ENCODE assay signal across 1 cellular context in genomic region chr3:155495387-155495786, GRCh38.
TF ChIP-seq lines count a peak whose summit lies in the region.

No MANE protein-coding gene starts in this region.

TF ChIP-seq in GM12878, 131 proteins besides CTCF, POLR2A, EP300 and RAD21 (continued from another document and continues in another):
- peak; percentile 95 for TF ChIP-seq JUNB (IDR thresholded peaks at IDR 0.05)
- TF ChIP-seq TARDBP (IDR thresholded peaks at IDR 0.05; ENCODE audit: borderline replicate concordance): no peak
- TF ChIP-seq CEBPB (IDR thresholded peaks at IDR 0.05; ENCODE audit: borderline replicate concordance in 1 of 2, low read depth in 2 of 2, low read length in 2 of 2): no peak
- TF ChIP-seq SMARCA5 (IDR thresholded peaks at IDR 0.05): no peak
- no peak for TF ChIP-seq BACH1 (IDR thresholded peaks at IDR 0.05; ENCODE audit: borderline replicate concordance)
- TF ChIP-seq, protein P1, sequence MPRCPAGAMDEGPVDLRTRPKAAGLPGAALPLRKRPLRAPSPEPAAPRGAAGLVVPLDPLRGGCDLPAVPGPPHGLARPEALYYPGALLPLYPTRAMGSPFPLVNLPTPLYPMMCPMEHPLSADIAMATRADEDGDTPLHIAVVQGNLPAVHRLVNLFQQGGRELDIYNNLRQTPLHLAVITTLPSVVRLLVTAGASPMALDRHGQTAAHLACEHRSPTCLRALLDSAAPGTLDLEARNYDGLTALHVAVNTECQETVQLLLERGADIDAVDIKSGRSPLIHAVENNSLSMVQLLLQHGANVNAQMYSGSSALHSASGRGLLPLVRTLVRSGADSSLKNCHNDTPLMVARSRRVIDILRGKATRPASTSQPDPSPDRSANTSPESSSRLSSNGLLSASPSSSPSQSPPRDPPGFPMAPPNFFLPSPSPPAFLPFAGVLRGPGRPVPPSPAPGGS (IDR thresholded peaks at IDR 0.05; ENCODE audit: borderline replicate concordance, insufficient read depth, low read depth, low read length, poor library complexity, severe bottlenecking): no peak
- TF ChIP-seq NRF1 (conservative IDR thresholded peaks at IDR 0.05; ENCODE audit: low read depth, low read length): no peak
- TF ChIP-seq POLR2AphosphoS2 (IDR thresholded peaks at IDR 0.05; ENCODE audit: low read depth, low read length): no peak
- no peak for TF ChIP-seq MTA3 (IDR thresholded peaks at IDR 0.05; ENCODE audit: borderline replicate concordance, low read length)
- TF ChIP-seq, protein P2, sequence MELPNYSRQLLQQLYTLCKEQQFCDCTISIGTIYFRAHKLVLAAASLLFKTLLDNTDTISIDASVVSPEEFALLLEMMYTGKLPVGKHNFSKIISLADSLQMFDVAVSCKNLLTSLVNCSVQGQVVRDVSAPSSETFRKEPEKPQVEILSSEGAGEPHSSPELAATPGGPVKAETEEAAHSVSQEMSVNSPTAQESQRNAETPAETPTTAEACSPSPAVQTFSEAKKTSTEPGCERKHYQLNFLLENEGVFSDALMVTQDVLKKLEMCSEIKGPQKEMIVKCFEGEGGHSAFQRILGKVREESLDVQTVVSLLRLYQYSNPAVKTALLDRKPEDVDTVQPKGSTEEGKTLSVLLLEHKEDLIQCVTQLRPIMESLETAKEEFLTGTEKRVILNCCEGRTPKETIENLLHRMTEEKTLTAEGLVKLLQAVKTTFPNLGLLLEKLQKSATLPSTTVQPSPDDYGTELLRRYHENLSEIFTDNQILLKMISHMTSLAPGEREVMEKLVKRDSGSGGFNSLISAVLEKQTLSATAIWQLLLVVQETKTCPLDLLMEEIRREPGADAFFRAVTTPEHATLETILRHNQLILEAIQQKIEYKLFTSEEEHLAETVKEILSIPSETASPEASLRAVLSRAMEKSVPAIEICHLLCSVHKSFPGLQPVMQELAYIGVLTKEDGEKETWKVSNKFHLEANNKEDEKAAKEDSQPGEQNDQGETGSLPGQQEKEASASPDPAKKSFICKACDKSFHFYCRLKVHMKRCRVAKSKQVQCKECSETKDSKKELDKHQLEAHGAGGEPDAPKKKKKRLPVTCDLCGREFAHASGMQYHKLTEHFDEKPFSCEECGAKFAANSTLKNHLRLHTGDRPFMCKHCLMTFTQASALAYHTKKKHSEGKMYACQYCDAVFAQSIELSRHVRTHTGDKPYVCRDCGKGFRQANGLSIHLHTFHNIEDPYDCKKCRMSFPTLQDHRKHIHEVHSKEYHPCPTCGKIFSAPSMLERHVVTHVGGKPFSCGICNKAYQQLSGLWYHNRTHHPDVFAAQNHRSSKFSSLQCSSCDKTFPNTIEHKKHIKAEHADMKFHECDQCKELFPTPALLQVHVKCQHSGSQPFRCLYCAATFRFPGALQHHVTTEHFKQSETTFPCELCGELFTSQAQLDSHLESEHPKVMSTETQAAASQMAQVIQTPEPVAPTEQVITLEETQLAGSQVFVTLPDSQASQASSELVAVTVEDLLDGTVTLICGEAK (IDR thresholded peaks at IDR 0.05; ENCODE audit: borderline replicate concordance): no peak
- no peak for TF ChIP-seq ZNF207 (IDR thresholded peaks at IDR 0.05; ENCODE audit: borderline replicate concordance)
- TF ChIP-seq IRF4 (IDR thresholded peaks at IDR 0.05; ENCODE audit: low read depth, low read length): peak; percentile 97
- TF ChIP-seq DPF2 (IDR thresholded peaks at IDR 0.05): no peak
- no peak for TF ChIP-seq E2F8 (IDR thresholded peaks at IDR 0.05; ENCODE audit: low read depth, partially characterized antibody)
- TF ChIP-seq RUNX3 (IDR thresholded peaks at IDR 0.05; ENCODE audit: low read length): peak; percentile 72
- TF ChIP-seq FOS (IDR thresholded peaks at IDR 0.05; ENCODE audit: borderline replicate concordance, extremely low read depth, insufficient read length): no peak
- TF ChIP-seq ZNF592 (IDR thresholded peaks at IDR 0.05): no peak
- TF ChIP-seq CBFB (IDR thresholded peaks at IDR 0.05; ENCODE audit: low read depth): no peak
- TF ChIP-seq ATF2 (IDR thresholded peaks at IDR 0.05; ENCODE audit: low read length): no peak
- TF ChIP-seq SIN3A (IDR thresholded peaks at IDR 0.05; ENCODE audit: low read depth, low read length): no peak
- TF ChIP-seq, protein P3, sequence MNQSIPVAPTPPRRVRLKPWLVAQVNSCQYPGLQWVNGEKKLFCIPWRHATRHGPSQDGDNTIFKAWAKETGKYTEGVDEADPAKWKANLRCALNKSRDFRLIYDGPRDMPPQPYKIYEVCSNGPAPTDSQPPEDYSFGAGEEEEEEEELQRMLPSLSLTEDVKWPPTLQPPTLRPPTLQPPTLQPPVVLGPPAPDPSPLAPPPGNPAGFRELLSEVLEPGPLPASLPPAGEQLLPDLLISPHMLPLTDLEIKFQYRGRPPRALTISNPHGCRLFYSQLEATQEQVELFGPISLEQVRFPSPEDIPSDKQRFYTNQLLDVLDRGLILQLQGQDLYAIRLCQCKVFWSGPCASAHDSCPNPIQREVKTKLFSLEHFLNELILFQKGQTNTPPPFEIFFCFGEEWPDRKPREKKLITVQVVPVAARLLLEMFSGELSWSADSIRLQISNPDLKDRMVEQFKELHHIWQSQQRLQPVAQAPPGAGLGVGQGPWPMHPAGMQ (IDR thresholded peaks at IDR 0.05; ENCODE audit: borderline replicate concordance): no peak
- TF ChIP-seq TBL1XR1 (IDR thresholded peaks at IDR 0.05; ENCODE audit: low read depth, low read length): no peak
- TF ChIP-seq FOXK2 (IDR thresholded peaks at IDR 0.05): no peak
- TF ChIP-seq, protein P4, sequence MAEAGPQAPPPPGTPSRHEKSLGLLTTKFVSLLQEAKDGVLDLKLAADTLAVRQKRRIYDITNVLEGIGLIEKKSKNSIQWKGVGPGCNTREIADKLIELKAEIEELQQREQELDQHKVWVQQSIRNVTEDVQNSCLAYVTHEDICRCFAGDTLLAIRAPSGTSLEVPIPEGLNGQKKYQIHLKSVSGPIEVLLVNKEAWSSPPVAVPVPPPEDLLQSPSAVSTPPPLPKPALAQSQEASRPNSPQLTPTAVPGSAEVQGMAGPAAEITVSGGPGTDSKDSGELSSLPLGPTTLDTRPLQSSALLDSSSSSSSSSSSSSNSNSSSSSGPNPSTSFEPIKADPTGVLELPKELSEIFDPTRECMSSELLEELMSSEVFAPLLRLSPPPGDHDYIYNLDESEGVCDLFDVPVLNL (IDR thresholded peaks at IDR 0.05; ENCODE audit: low read depth, low read length): no peak
- no peak for TF ChIP-seq ZSCAN29 (IDR thresholded peaks at IDR 0.05)
- no peak for TF ChIP-seq BHLHE40 (IDR thresholded peaks at IDR 0.05; ENCODE audit: borderline replicate concordance in 1 of 2, low read depth in 2 of 2, low read length in 1 of 2)
- peak; percentile 67; the same call in 1 of the 2 replicates for TF ChIP-seq JUND (IDR thresholded peaks at IDR 0.05; ENCODE audit: low read depth, low read length)
- TF ChIP-seq ZBTB4 (CRISPR knock-in tag; IDR thresholded peaks at IDR 0.05): no peak
- no peak for TF ChIP-seq RFX5 (IDR thresholded peaks at IDR 0.05; ENCODE audit: low read depth, low read length)
- TF ChIP-seq NBN (IDR thresholded peaks at IDR 0.05): no peak
- TF ChIP-seq ZBED1 (IDR thresholded peaks at IDR 0.05; ENCODE audit: borderline replicate concordance): no peak
- no peak for TF ChIP-seq ASH2L (IDR thresholded peaks at IDR 0.05; ENCODE audit: borderline replicate concordance, low read depth)
- TF ChIP-seq STAT1 (conservative IDR thresholded peaks at IDR 0.05): no peak
- no peak for TF ChIP-seq PBX3 (IDR thresholded peaks at IDR 0.05; ENCODE audit: insufficient replicate concordance, low read depth, low read length)
- no peak for TF ChIP-seq YBX1 (IDR thresholded peaks at IDR 0.05)
- TF ChIP-seq KLF5 (IDR thresholded peaks at IDR 0.05; ENCODE audit: partially characterized antibody): no peak
- no peak for TF ChIP-seq POLR2AphosphoS5 (IDR thresholded peaks at IDR 0.05; ENCODE audit: low read length)
- TF ChIP-seq ZNF384 (IDR thresholded peaks at IDR 0.05; ENCODE audit: borderline replicate concordance, low read depth, low read length): no peak
